22 cellular contexts compared by ENCODE assay signal in genomic region chr14:97709552-97709951, GRCh38.
A peak's percentile ranks its signal among the peaks of the same experiment; 100 is the strongest.
DNase-seq lines count a peak whose midpoint lies in the region; ATAC-seq lines count a peak whose summit lies in the region.
"Had no signal": no experiment of that assay in that cellular context is flagged by ENCODE, and none has a peak within 500 bp of the region (broad histone marks: within the 10 kb centered on the region; RNA-seq: fewer than 3 reads in every experiment).

No MANE protein-coding gene starts in this region.

- H3K4me1 Mint-ChIP-seq in activated CD4-positive, alpha-beta T cell treated with anti-CD3 and anti-CD28 coated beads, Interleukin-2, amount 10 ng/mL, durations not matched to agents 24 days and 14 days = peaks cover 62% of the 10 kb centered on the region
- H3K4me1 Mint-ChIP-seq in CD8-positive, alpha-beta memory T cell = peaks cover 80 to 93% (median 87%) of the 10 kb centered on the region in 3 donors
- H3K4me1 Mint-ChIP-seq in activated T-helper 17 cell treated with anti-CD3 and anti-CD28 coated beads, Interleukin-2, amount 50 U/mL, for 72 hours = peaks cover 65% of the 10 kb centered on the region
- peaks cover 54 to 87% (median 79%) of the 10 kb centered on the region in 7 donors for H3K4me1 Mint-ChIP-seq in naive thymus-derived CD4-positive, alpha-beta T cell
- H3K4me1 Mint-ChIP-seq: brain, memory B cell had no signal

- intact Hi-C loops in activated CD4-positive, alpha-beta T cell treated with anti-CD3 and anti-CD28 coated beads, Interleukin-2, amount 10 ng/mL, durations not matched to agents 24 days and 14 days (cut with micrococcal nuclease) = loop anchor here (5.0 to 10.0 kb wide), 5 partner anchors 78 to 1558 kb away; no protein-coding TSS in a partner anchor
- intact Hi-C loops in naive thymus-derived CD4-positive, alpha-beta T cell (cut with micrococcal nuclease) = loop anchor here (1.0 to 10.0 kb wide), 9 partner anchors 11 to 425 kb away; no protein-coding TSS in a partner anchor

- POLR2A ChIA-PET in CD8-positive, alpha-beta memory T cell (lab: Charles Lee) = no interaction called here
- POLR2A ChIA-PET in naive thymus-derived CD4-positive, alpha-beta T cell (lab: Charles Lee) = interaction anchor here (0.7 to 4.4 kb wide), 5 partner anchors 9 to 425 kb away, joined by 3 to 33 read pairs (median 7); no protein-coding TSS in a partner anchor

- no peaks in the 10 kb centered on the region for H3K27me3 Mint-ChIP-seq in activated CD4-positive, alpha-beta T cell treated with anti-CD3 and anti-CD28 coated beads, Interleukin-2, amount 10 ng/mL, durations not matched to agents 24 days and 14 days
- H3K27me3 Mint-ChIP-seq in CD8-positive, alpha-beta memory T cell = no peaks in the 10 kb centered on the region
- H3K27me3 Mint-ChIP-seq in activated T-helper 17 cell treated with anti-CD3 and anti-CD28 coated beads, Interleukin-2, amount 50 U/mL, for 72 hours = no peaks in the 10 kb centered on the region
- H3K27me3 Mint-ChIP-seq in naive thymus-derived CD4-positive, alpha-beta T cell = no peaks in the 10 kb centered on the region
- H3K27me3 Mint-ChIP-seq: brain, memory B cell had no signal

- peak; percentile 71 for DNase-seq in activated CD4-positive, alpha-beta T cell treated with anti-CD3 and anti-CD28 coated beads, Interleukin-2, amount 10 ng/mL, durations not matched to agents 24 days and 14 days
- DNase-seq in activated CD4-positive, alpha-beta T cell treated with anti-CD3 and anti-CD28 coated beads for 48 hours = no peak
- DNase-seq in CD8-positive, alpha-beta memory T cell = peak; percentile 25 to 77 (median 55)
- peak in 7 of 9 donors; percentile 30 to 65 (median 58) for DNase-seq in naive thymus-derived CD4-positive, alpha-beta T cell
- DNase-seq in NOMO-1 treated with DMSO at 0.1 percent for 48 hours (lab: John Stamatoyannopoulos, UW; ENCODE audit: unreplicated experiment) = no peak
- no peak for DNase-seq in hypothalamus (lab: John Stamatoyannopoulos, UW)
- DNase-seq: BE2C, cortex of kidney, GDM1, Karpas-422, NCI-H1092, NCI-H2081 treated with DMSO at 0.1 percent for 48 hours, NCI-H524, SHP77 had no signal

- no peaks in the 10 kb centered on the region for H3K36me3 ChIP-seq in CD8-positive, alpha-beta memory T cell (ENCODE audit: insufficient read depth, low read length)
- no peaks in the 10 kb centered on the region for H3K36me3 ChIP-seq in naive thymus-derived CD4-positive, alpha-beta T cell (ENCODE audit: control insufficient read depth in 2 of 3, insufficient read depth in 3 of 3, low read length in 3 of 3)
- H3K36me3 ChIP-seq: BE2C, thyroid gland had no signal

- H3K4me3 Mint-ChIP-seq in activated CD4-positive, alpha-beta T cell treated with anti-CD3 and anti-CD28 coated beads, Interleukin-2, amount 10 ng/mL, durations not matched to agents 24 days and 14 days = no peak overlapping the region
- peak overlapping the region; percentile 24 to 75 (median 58) for H3K4me3 Mint-ChIP-seq in CD8-positive, alpha-beta memory T cell
- H3K4me3 Mint-ChIP-seq in activated T-helper 17 cell treated with anti-CD3 and anti-CD28 coated beads, Interleukin-2, amount 50 U/mL, for 72 hours = peak overlapping the region; percentile 1
- H3K4me3 Mint-ChIP-seq in naive thymus-derived CD4-positive, alpha-beta T cell = peak overlapping the region; percentile 2 to 61 (median 48)
- H3K4me3 Mint-ChIP-seq: brain, memory B cell had no signal

- peaks cover 8% of the 10 kb centered on the region for H3K9me3 Mint-ChIP-seq in activated CD4-positive, alpha-beta T cell treated with anti-CD3 and anti-CD28 coated beads, Interleukin-2, amount 10 ng/mL, durations not matched to agents 24 days and 14 days
- no peaks in the 10 kb centered on the region for H3K9me3 Mint-ChIP-seq in CD8-positive, alpha-beta memory T cell
- peaks cover 5% of the 10 kb centered on the region for H3K9me3 Mint-ChIP-seq in activated T-helper 17 cell treated with anti-CD3 and anti-CD28 coated beads, Interleukin-2, amount 50 U/mL, for 72 hours
- peaks cover 0 to 3% (median 0%) of the 10 kb centered on the region in 11 donors for H3K9me3 Mint-ChIP-seq in naive thymus-derived CD4-positive, alpha-beta T cell
- H3K9me3 Mint-ChIP-seq: brain had no signal

- no peak for ATAC-seq in activated T-helper 17 cell treated with anti-CD3 and anti-CD28 coated beads, Interleukin-2, amount 50 U/mL, for 72 hours (replicated peaks)
- ATAC-seq in naive thymus-derived CD4-positive, alpha-beta T cell = peak; percentile 76
- no peak for ATAC-seq in HG03025 (IDR thresholded peaks at IDR 0.05; ENCODE audit: low FRiP score, unreplicated experiment)
- ATAC-seq: GM12878 had no signal

- H3K27ac ChIP-seq in CD8-positive, alpha-beta memory T cell (ENCODE audit: low read depth, low read length) = no peak overlapping the region
- peak overlapping the region; percentile 34 for H3K27ac ChIP-seq in naive thymus-derived CD4-positive, alpha-beta T cell (ENCODE audit: low read depth, low read length)
- H3K27ac ChIP-seq: thyroid gland had no signal

- H3K27me3 ChIP-seq in CD8-positive, alpha-beta memory T cell (ENCODE audit: insufficient read depth, low read length, poor library complexity, severe bottlenecking) = no peaks in the 10 kb centered on the region
- no peaks in the 10 kb centered on the region for H3K27me3 ChIP-seq in naive thymus-derived CD4-positive, alpha-beta T cell (ENCODE audit: control insufficient read depth in 2 of 2, insufficient read depth in 2 of 2, low read length in 2 of 2)
- H3K27me3 ChIP-seq: BE2C, thyroid gland had no signal

- CTCF ChIA-PET in CD8-positive, alpha-beta memory T cell (lab: Charles Lee) = interaction anchor here (1.6 to 3.9 kb wide), 2 partner anchors 11 to 268 kb away, joined by 3 to 14 read pairs; no protein-coding TSS in a partner anchor
- CTCF ChIA-PET in naive thymus-derived CD4-positive, alpha-beta T cell (lab: Charles Lee) = no interaction called here

- H3K9me3 ChIP-seq in CD8-positive, alpha-beta memory T cell (ENCODE audit: low read length) = no peaks in the 10 kb centered on the region
- no peaks in the 10 kb centered on the region for H3K9me3 ChIP-seq in naive thymus-derived CD4-positive, alpha-beta T cell (ENCODE audit: control insufficient read depth in 2 of 3, low read length in 3 of 3)
- H3K9me3 ChIP-seq: BE2C, thyroid gland had no signal

- H3K36me3 Mint-ChIP-seq in activated CD4-positive, alpha-beta T cell treated with anti-CD3 and anti-CD28 coated beads, Interleukin-2, amount 10 ng/mL, durations not matched to agents 24 days and 14 days (ENCODE audit: low read depth) = no peaks in the 10 kb centered on the region
- no peaks in the 10 kb centered on the region for H3K36me3 Mint-ChIP-seq in CD8-positive, alpha-beta memory T cell
- H3K36me3 Mint-ChIP-seq in activated T-helper 17 cell treated with anti-CD3 and anti-CD28 coated beads, Interleukin-2, amount 50 U/mL, for 72 hours (ENCODE audit: low read depth) = no peaks in the 10 kb centered on the region
- peaks cover 0 to 6% (median 0%) of the 10 kb centered on the region in 5 donors for H3K36me3 Mint-ChIP-seq in naive thymus-derived CD4-positive, alpha-beta T cell
- H3K36me3 Mint-ChIP-seq: brain, memory B cell had no signal

- H3K4me3 ChIP-seq in CD8-positive, alpha-beta memory T cell (ENCODE audit: low read length) = no peak overlapping the region
- H3K4me3 ChIP-seq in naive thymus-derived CD4-positive, alpha-beta T cell (ENCODE audit: low read length) = no peak overlapping the region
- H3K4me3 ChIP-seq: GM12878, skin epidermis, thyroid gland had no signal

- peaks cover 66% of the 10 kb centered on the region for H3K4me1 ChIP-seq in CD8-positive, alpha-beta memory T cell (ENCODE audit: insufficient read depth, low read length)
- peaks cover 62 to 65% of the 10 kb centered on the region in 2 donors for H3K4me1 ChIP-seq in naive thymus-derived CD4-positive, alpha-beta T cell (ENCODE audit: control insufficient read depth in 2 of 2, insufficient read depth in 2 of 2, low read length in 2 of 2)
- H3K4me1 ChIP-seq: BE2C, thyroid gland had no signal

- no peak overlapping the region for H3K27ac Mint-ChIP-seq in activated CD4-positive, alpha-beta T cell treated with anti-CD3 and anti-CD28 coated beads, Interleukin-2, amount 10 ng/mL, durations not matched to agents 24 days and 14 days
- H3K27ac Mint-ChIP-seq in CD8-positive, alpha-beta memory T cell = peak overlapping the region; percentile 37 to 95 (median 74)
- peak overlapping the region; percentile 56 for H3K27ac Mint-ChIP-seq in activated T-helper 17 cell treated with anti-CD3 and anti-CD28 coated beads, Interleukin-2, amount 50 U/mL, for 72 hours
- H3K27ac Mint-ChIP-seq in naive thymus-derived CD4-positive, alpha-beta T cell = peak overlapping the region; percentile 10 to 96 (median 81)
- H3K27ac Mint-ChIP-seq: brain, memory B cell, progenitor cell of endocrine pancreas had no signal

Comparison
In these comparisons a context has a peak if more than half of its experiments do, and no peak if none do; other contexts are left out.
1. DNase-seq: peak in activated CD4-positive, alpha-beta T cell treated with anti-CD3 and anti-CD28 coated beads, Interleukin-2, amount 10 ng/mL, durations not matched to agents 24 days and 14 days (single experiment), CD8-positive, alpha-beta memory T cell (5 of 5) and naive thymus-derived CD4-positive, alpha-beta T cell (7 of 9); none in activated CD4-positive, alpha-beta T cell treated with anti-CD3 and anti-CD28 coated beads for 48 hours (single experiment), NOMO-1 treated with DMSO at 0.1 percent for 48 hours (single experiment) and hypothalamus (0 of 51).